Comparison of ENCODE assay signal across 17 cellular contexts in genomic region chr5:76467221-76467620, GRCh38.
DNase-seq lines count a peak whose midpoint lies in the region; ATAC-seq and TF ChIP-seq lines count a peak whose summit lies in the region.
"Had no signal": no experiment of that assay in that cellular context is flagged by ENCODE, and none has a peak within 500 bp of the region (broad histone marks: within the 10 kb centered on the region; RNA-seq: fewer than 3 reads in every experiment).

No MANE protein-coding gene starts in this region.

- H3K79me2 ChIP-seq in mammary epithelial cell (ENCODE audit: insufficient read depth, low read length) (no peaks in the 10 kb centered on the region), PC-9 (ENCODE audit: low read depth) (no peaks in the 10 kb centered on the region)

- H3K27ac ChIP-seq in mammary epithelial cell (ENCODE audit: insufficient read depth, low read depth, low read length) (no peak overlapping the region), PC-9 (no peak overlapping the region), neuronal stem cell (replicated peaks; ENCODE audit: low read length) (no peak overlapping the region)
- H3K27ac ChIP-seq: BLaER1, GM23248 had no signal

- peaks cover 71% of the 10 kb centered on the region for H3K4me1 Mint-ChIP-seq in activated CD4-positive, alpha-beta T cell treated with anti-CD3 and anti-CD28 coated beads for 36 hours
- H3K4me1 Mint-ChIP-seq in activated CD4-positive, alpha-beta T cell treated with anti-CD3 and anti-CD28 coated beads, Interleukin-2, amount 10 ng/mL, durations not matched to agents 24 days and 14 days: peaks cover 29% of the 10 kb centered on the region
- H3K4me1 Mint-ChIP-seq in stimulated activated naive CD8-positive, alpha-beta T cell treated with anti-CD3 and anti-CD28 coated beads, Interleukin-15, Interleukin-2, amounts not matched to agents 100 ng/mL and 50 ng/mL, for 24 hours (ENCODE audit: low read depth): peaks cover 57% of the 10 kb centered on the region
- H3K4me1 Mint-ChIP-seq in stimulated activated naive CD8-positive, alpha-beta T cell treated with anti-CD3 and anti-CD28 coated beads, Interleukin-15, amount 100 ng/mL, for 72 hours: peaks cover 38% of the 10 kb centered on the region
- H3K4me1 Mint-ChIP-seq in central memory CD8-positive, alpha-beta T cell: peaks cover 64% of the 10 kb centered on the region

- in situ Hi-C loops in mammary epithelial cell (cut with MboI; ENCODE audit: low sequenced_read_pairs in 2 of 2): no loop called here

- intact Hi-C loops in activated CD4-positive, alpha-beta T cell treated with anti-CD3 and anti-CD28 coated beads for 36 hours (cut with DNase I, micrococcal nuclease): no loop called here
- intact Hi-C loops in activated CD4-positive, alpha-beta T cell treated with anti-CD3 and anti-CD28 coated beads, Interleukin-2, amount 10 ng/mL, durations not matched to agents 24 days and 14 days (cut with micrococcal nuclease): no loop called here
- intact Hi-C loops in mammary epithelial cell (cut with micrococcal nuclease): no loop called here
- intact Hi-C loops in PC-9 (cut with micrococcal nuclease; ENCODE audit: unreplicated experiment): no loop called here

- no peak overlapping the region for H3K14ac ChIP-seq in neuronal stem cell (ENCODE audit: low read length)

- no peak overlapping the region for H2AFZ ChIP-seq in mammary epithelial cell (ENCODE audit: low read depth, low read length)
- H2AFZ ChIP-seq in PC-9: no peak overlapping the region
- H2AFZ ChIP-seq in neuronal stem cell (ENCODE audit: low read length): no peak overlapping the region
- H2AFZ ChIP-seq: GM23248 had no signal

- no peak for ATAC-seq in activated CD4-positive, alpha-beta T cell treated with anti-CD3 and anti-CD28 coated beads for 36 hours
- no peak for ATAC-seq in stimulated activated naive CD8-positive, alpha-beta T cell treated with anti-CD3 and anti-CD28 coated beads, Interleukin-15, amount 100 ng/mL, for 72 hours
- no peak for ATAC-seq in central memory CD8-positive, alpha-beta T cell (replicated peaks; ENCODE audit: extremely low read depth, poor library complexity, severe bottlenecking)
- ATAC-seq: HCT116 had no signal

- H3K27me3 ChIP-seq in mammary epithelial cell (ENCODE audit: insufficient read depth, low read length) (no peaks in the 10 kb centered on the region), PC-9 (ENCODE audit: insufficient read depth, low read depth) (no peaks in the 10 kb centered on the region), neuronal stem cell (ENCODE audit: control insufficient read depth in 3 of 3, insufficient read depth in 3 of 3, low read depth in 1 of 3, low read length in 3 of 3) (no peaks in the 10 kb centered on the region)
- H3K27me3 ChIP-seq: BLaER1 had no signal

- no peaks in the 10 kb centered on the region for H3K79me1 ChIP-seq in neuronal stem cell (ENCODE audit: low read depth, low read length)

- no peak overlapping the region for H2AK5ac ChIP-seq in neuronal stem cell (ENCODE audit: low read depth, low read length)

- POLR2A ChIA-PET in activated CD4-positive, alpha-beta T cell treated with anti-CD3 and anti-CD28 coated beads for 36 hours (lab: Charles Lee): interaction anchor here (0.7 kb wide), 1 partner anchor 79 kb away, joined by 3 read pairs; no protein-coding TSS in a partner anchor
- POLR2A ChIA-PET in PC-9 (lab: Charles Lee; ENCODE audit: unreplicated experiment): no interaction called here

- 47% methylated on average over 1 of the region's 1 CpG for WGBS in mammary epithelial cell (ENCODE audit: low coverage, missing lambda C conversion rate)
- WGBS in neuronal stem cell (ENCODE audit: extremely low coverage in 2 of 2, insufficient read length in 2 of 2, insufficient replicate concordance in 1 of 2), 2 donors: no CpG with 5 or more reads among the region's 1 CpG

- H3K4ac ChIP-seq in neuronal stem cell (ENCODE audit: low read length): no peak overlapping the region

- H3K9ac ChIP-seq in mammary epithelial cell (ENCODE audit: insufficient read depth, low read length): no peak overlapping the region
- H3K9ac ChIP-seq in neuronal stem cell (ENCODE audit: low read depth, low read length, poor library complexity): no peak overlapping the region
- H3K9ac ChIP-seq: BLaER1, GM23248 had no signal

- no peak overlapping the region for H3K23ac ChIP-seq in neuronal stem cell (ENCODE audit: low read depth, low read length, poor library complexity)

- H3K36me3 ChIP-seq in mammary epithelial cell (ENCODE audit: insufficient read depth, low read length) (no peaks in the 10 kb centered on the region), PC-9 (ENCODE audit: low read depth) (no peaks in the 10 kb centered on the region), neuronal stem cell (replicated peaks in 1 of 2; ENCODE audit: control insufficient read depth in 2 of 2, insufficient read depth in 2 of 2, low read length in 2 of 2) (peaks cover 0 to 5% of the 10 kb centered on the region in 2 donors)

- TF ChIP-seq CTCF in mammary epithelial cell (conservative IDR thresholded peaks at IDR 0.05 in 1 of 2, IDR thresholded peaks at IDR 0.05 in 1 of 2; ENCODE audit: extremely low read depth in 1 of 2, insufficient read depth in 1 of 2, low read depth in 1 of 2, low read length in 2 of 2) (no peak), PC-9 (conservative IDR thresholded peaks at IDR 0.05) (no peak)

- H4K8ac ChIP-seq in neuronal stem cell (ENCODE audit: low read depth, low read length): no peak overlapping the region

- peaks cover 42% of the 10 kb centered on the region for H3K36me3 Mint-ChIP-seq in activated CD4-positive, alpha-beta T cell treated with anti-CD3 and anti-CD28 coated beads for 36 hours (ENCODE audit: low read depth)
- H3K36me3 Mint-ChIP-seq in activated CD4-positive, alpha-beta T cell treated with anti-CD3 and anti-CD28 coated beads, Interleukin-2, amount 10 ng/mL, durations not matched to agents 24 days and 14 days (ENCODE audit: low read depth): peaks cover 54% of the 10 kb centered on the region
- peaks cover 40% of the 10 kb centered on the region for H3K36me3 Mint-ChIP-seq in stimulated activated naive CD8-positive, alpha-beta T cell treated with anti-CD3 and anti-CD28 coated beads, Interleukin-15, Interleukin-2, amounts not matched to agents 100 ng/mL and 50 ng/mL, for 24 hours (ENCODE audit: low read depth)
- H3K36me3 Mint-ChIP-seq in central memory CD8-positive, alpha-beta T cell (ENCODE audit: insufficient read depth): peaks cover 15% of the 10 kb centered on the region

- no peak overlapping the region for H2BK120ac ChIP-seq in neuronal stem cell (ENCODE audit: low read depth, low read length)

- no peaks in the 10 kb centered on the region for H3F3A ChIP-seq in PC-9 (ENCODE audit: insufficient read depth, low read depth)

- DNase-seq in activated CD4-positive, alpha-beta T cell treated with anti-CD3 and anti-CD28 coated beads for 36 hours: no peak
- DNase-seq in activated CD4-positive, alpha-beta T cell treated with anti-CD3 and anti-CD28 coated beads, Interleukin-2, amount 10 ng/mL, durations not matched to agents 24 days and 14 days: no peak
- DNase-seq in stimulated activated naive CD8-positive, alpha-beta T cell treated with anti-CD3 and anti-CD28 coated beads, Interleukin-15, amount 100 ng/mL, for 72 hours: no peak
- no peak for DNase-seq in central memory CD8-positive, alpha-beta T cell (ENCODE audit: low spot score in 2 of 2)
- DNase-seq in mammary epithelial cell: no peak
- no peak for DNase-seq in PC-9
- DNase-seq in neuronal stem cell (ENCODE audit: low spot score): no peak
- DNase-seq: 8988T, AML-193, COR-L47, DMS153, DMS79 treated with DMSO at 0.1 percent for 48 hours, EL, GM23248 had no signal

- no peak overlapping the region for H2BK15ac ChIP-seq in neuronal stem cell (ENCODE audit: low read length)

- H3K4me2 ChIP-seq in mammary epithelial cell (ENCODE audit: insufficient read depth, low read depth, low read length) (no peak overlapping the region), PC-9 (no peak overlapping the region), neuronal stem cell (ENCODE audit: insufficient read depth, low read length, poor library complexity, severe bottlenecking) (no peak overlapping the region)
- H3K4me2 ChIP-seq: BLaER1 had no signal

- H3K4me1 ChIP-seq in mammary epithelial cell (ENCODE audit: insufficient read depth, low read length) (no peaks in the 10 kb centered on the region), PC-9 (replicated peaks; ENCODE audit: insufficient read depth) (no peaks in the 10 kb centered on the region), neuronal stem cell (ENCODE audit: control insufficient read depth in 2 of 2, insufficient read depth in 1 of 2, low read depth in 1 of 2, low read length in 2 of 2) (no peaks in the 10 kb centered on the region)

- dilution Hi-C loops in mammary epithelial cell (cut with HindIII; ENCODE audit: low sequenced_read_pairs): no loop called here

- H3K9me2 ChIP-seq in PC-9 (ENCODE audit: insufficient read depth): no peaks in the 10 kb centered on the region

- H3K27ac Mint-ChIP-seq in activated CD4-positive, alpha-beta T cell treated with anti-CD3 and anti-CD28 coated beads for 36 hours: peak overlapping the region; percentile 10
- no peak overlapping the region for H3K27ac Mint-ChIP-seq in activated CD4-positive, alpha-beta T cell treated with anti-CD3 and anti-CD28 coated beads, Interleukin-2, amount 10 ng/mL, durations not matched to agents 24 days and 14 days
- H3K27ac Mint-ChIP-seq in stimulated activated naive CD8-positive, alpha-beta T cell treated with anti-CD3 and anti-CD28 coated beads, Interleukin-15, Interleukin-2, amounts not matched to agents 100 ng/mL and 50 ng/mL, for 24 hours: peak overlapping the region; percentile 5
- no peak overlapping the region for H3K27ac Mint-ChIP-seq in stimulated activated naive CD8-positive, alpha-beta T cell treated with anti-CD3 and anti-CD28 coated beads, Interleukin-15, amount 100 ng/mL, for 72 hours
- peak overlapping the region; percentile 39 for H3K27ac Mint-ChIP-seq in central memory CD8-positive, alpha-beta T cell (ENCODE audit: low read depth)

- no peaks in the 10 kb centered on the region for H3K27me3 Mint-ChIP-seq in activated CD4-positive, alpha-beta T cell treated with anti-CD3 and anti-CD28 coated beads for 36 hours
- no peaks in the 10 kb centered on the region for H3K27me3 Mint-ChIP-seq in activated CD4-positive, alpha-beta T cell treated with anti-CD3 and anti-CD28 coated beads, Interleukin-2, amount 10 ng/mL, durations not matched to agents 24 days and 14 days
- H3K27me3 Mint-ChIP-seq in stimulated activated naive CD8-positive, alpha-beta T cell treated with anti-CD3 and anti-CD28 coated beads, Interleukin-15, Interleukin-2, amounts not matched to agents 100 ng/mL and 50 ng/mL, for 24 hours: no peaks in the 10 kb centered on the region
- H3K27me3 Mint-ChIP-seq in stimulated activated naive CD8-positive, alpha-beta T cell treated with anti-CD3 and anti-CD28 coated beads, Interleukin-15, amount 100 ng/mL, for 72 hours: no peaks in the 10 kb centered on the region
- no peaks in the 10 kb centered on the region for H3K27me3 Mint-ChIP-seq in central memory CD8-positive, alpha-beta T cell

- H2BK12ac ChIP-seq in neuronal stem cell (ENCODE audit: low read length): no peak overlapping the region

- CTCF ChIA-PET in activated CD4-positive, alpha-beta T cell treated with anti-CD3 and anti-CD28 coated beads for 36 hours (lab: Charles Lee): interaction anchor here (0.6 to 2.1 kb wide), 5 partner anchors 17 to 173 kb away, joined by 3 to 6 read pairs (median 4); no protein-coding TSS in a partner anchor
- CTCF ChIA-PET in mammary epithelial cell (lab: Charles Lee; ENCODE audit: low non-redundant PET) (no interaction called here), PC-9 (lab: Charles Lee) (no interaction called here)

- H3K9me3 ChIP-seq in mammary epithelial cell (replicated peaks; ENCODE audit: insufficient read depth, low read length) (no peaks in the 10 kb centered on the region), PC-9 (ENCODE audit: insufficient read depth, low read depth) (no peaks in the 10 kb centered on the region), neuronal stem cell (replicated peaks in 1 of 2; ENCODE audit: control insufficient read depth in 2 of 2, insufficient read depth in 1 of 2, low read depth in 1 of 2, low read length in 2 of 2) (peaks cover 0 to 6% of the 10 kb centered on the region in 2 donors)

- BruUV-seq in mammary epithelial cell (replicated peaks; lab: Mats Ljungman, UMichigan) (no TSS peak), PC-9 (replicated peaks; lab: Mats Ljungman, UMichigan) (no TSS peak)

- no peaks in the 10 kb centered on the region for H4K20me1 ChIP-seq in mammary epithelial cell (ENCODE audit: insufficient read depth, low read length)
- no peaks in the 10 kb centered on the region for H4K20me1 ChIP-seq in PC-9 (ENCODE audit: insufficient read depth)
- H4K20me1 ChIP-seq: BLaER1 had no signal

- H3K4me3 ChIP-seq in mammary epithelial cell (replicated peaks in 1 of 3; ENCODE audit: insufficient read depth in 1 of 3, low read depth in 2 of 3, low read length in 3 of 3) (no peak overlapping the region), PC-9 (no peak overlapping the region), neuronal stem cell (ENCODE audit: low read length in 2 of 2) (no peak overlapping the region)
- H3K4me3 ChIP-seq: BLaER1, GM23248 had no signal

- no peak overlapping the region for H3K18ac ChIP-seq in neuronal stem cell (ENCODE audit: low read length)

- no peak overlapping the region for H4K91ac ChIP-seq in neuronal stem cell (ENCODE audit: low read depth, low read length, poor library complexity)

- H3K4me3 Mint-ChIP-seq in activated CD4-positive, alpha-beta T cell treated with anti-CD3 and anti-CD28 coated beads for 36 hours: no peak overlapping the region
- H3K4me3 Mint-ChIP-seq in activated CD4-positive, alpha-beta T cell treated with anti-CD3 and anti-CD28 coated beads, Interleukin-2, amount 10 ng/mL, durations not matched to agents 24 days and 14 days: no peak overlapping the region
- H3K4me3 Mint-ChIP-seq in stimulated activated naive CD8-positive, alpha-beta T cell treated with anti-CD3 and anti-CD28 coated beads, Interleukin-15, Interleukin-2, amounts not matched to agents 100 ng/mL and 50 ng/mL, for 24 hours: no peak overlapping the region
- H3K4me3 Mint-ChIP-seq in stimulated activated naive CD8-positive, alpha-beta T cell treated with anti-CD3 and anti-CD28 coated beads, Interleukin-15, amount 100 ng/mL, for 72 hours: no peak overlapping the region
- H3K4me3 Mint-ChIP-seq in central memory CD8-positive, alpha-beta T cell: no peak overlapping the region

- H2BK5ac ChIP-seq in neuronal stem cell (ENCODE audit: low read length): no peak overlapping the region

- peaks cover 1% of the 10 kb centered on the region for H3K9me3 Mint-ChIP-seq in activated CD4-positive, alpha-beta T cell treated with anti-CD3 and anti-CD28 coated beads for 36 hours (ENCODE audit: low read depth)
- H3K9me3 Mint-ChIP-seq in activated CD4-positive, alpha-beta T cell treated with anti-CD3 and anti-CD28 coated beads, Interleukin-2, amount 10 ng/mL, durations not matched to agents 24 days and 14 days: no peaks in the 10 kb centered on the region
- no peaks in the 10 kb centered on the region for H3K9me3 Mint-ChIP-seq in stimulated activated naive CD8-positive, alpha-beta T cell treated with anti-CD3 and anti-CD28 coated beads, Interleukin-15, Interleukin-2, amounts not matched to agents 100 ng/mL and 50 ng/mL, for 24 hours
- H3K9me3 Mint-ChIP-seq in stimulated activated naive CD8-positive, alpha-beta T cell treated with anti-CD3 and anti-CD28 coated beads, Interleukin-15, amount 100 ng/mL, for 72 hours: no peaks in the 10 kb centered on the region
- no peaks in the 10 kb centered on the region for H3K9me3 Mint-ChIP-seq in central memory CD8-positive, alpha-beta T cell

Comparison
In these comparisons a context has a peak if more than half of its experiments do, and no peak if none do; other contexts are left out.
1. H3K27ac Mint-ChIP-seq: peak in activated CD4-positive, alpha-beta T cell treated with anti-CD3 and anti-CD28 coated beads for 36 hours (single experiment), stimulated activated naive CD8-positive, alpha-beta T cell treated with anti-CD3 and anti-CD28 coated beads, Interleukin-15, Interleukin-2, amounts not matched to agents 100 ng/mL and 50 ng/mL, for 24 hours (single experiment) and central memory CD8-positive, alpha-beta T cell (single experiment); none in activated CD4-positive, alpha-beta T cell treated with anti-CD3 and anti-CD28 coated beads, Interleukin-2, amount 10 ng/mL, durations not matched to agents 24 days and 14 days (single experiment) and stimulated activated naive CD8-positive, alpha-beta T cell treated with anti-CD3 and anti-CD28 coated beads, Interleukin-15, amount 100 ng/mL, for 72 hours (0 of 2).